9 cellular contexts compared by ENCODE assay signal in genomic region chr1:6580119-6580587, GRCh38. TPM values are rescaled to one million over a fixed set of nuclear protein-coding genes. Genes with fewer than 3 reads are reported as not detected.
DNase-seq lines count a peak whose midpoint lies in the region; ATAC-seq and TF ChIP-seq lines count a peak whose summit lies in the region.
"Had no signal": no experiment of that assay in that cellular context is flagged by ENCODE, and none has a peak within 500 bp of the region (broad histone marks: within the 10 kb centered on the region; RNA-seq: fewer than 3 reads in every experiment).

No MANE protein-coding gene starts in this region.

- H3K9ac ChIP-seq in DND-41 (ENCODE audit: low read depth, low read length) = peak overlapping the region; percentile 75

- H3K4me1 ChIP-seq in DND-41 (ENCODE audit: insufficient read depth, low read length) = peaks cover 31% of the 10 kb centered on the region
- H3K4me1 ChIP-seq in thoracic aorta (ENCODE audit: control insufficient read depth in 1 of 2, low read depth in 2 of 2) = peaks cover 16 to 34% of the 10 kb centered on the region in 2 donors

- TF ChIP-seq CTCF in DND-41 (IDR thresholded peaks at IDR 0.05; ENCODE audit: borderline replicate concordance, extremely low read depth, low read length, poor library complexity, severe bottlenecking) (no peak), astrocyte of the cerebellum (IDR thresholded peaks at IDR 0.05; ENCODE audit: low read depth, low read length, missing control alignments) (no peak), thoracic aorta (IDR thresholded peaks at IDR 0.05) (no peak)

- H3K9me3 ChIP-seq in DND-41 (ENCODE audit: insufficient read depth, low read length, severe bottlenecking) (no peaks in the 10 kb centered on the region), thoracic aorta (no peaks in the 10 kb centered on the region)

- no peak for DNase-seq in DND-41
- peak; percentile 60 for DNase-seq in KBM-7
- no peak for DNase-seq in astrocyte of the cerebellum (ENCODE audit: low read depth)
- DNase-seq in thoracic aorta (ENCODE audit: low spot score) = no peak
- no peak for DNase-seq in GM19240 (ENCODE audit: insufficient read length, low spot score)
- DNase-seq in NCI-H187 (lab: John Stamatoyannopoulos, UW) = no peak

- H3K36me3 ChIP-seq in DND-41 (ENCODE audit: insufficient read depth, low read length) (peaks cover 10% of the 10 kb centered on the region; the same call in 1 of the 2 replicates), thoracic aorta (no peaks in the 10 kb centered on the region)

- in situ Hi-C loops in KBM-7 (cut with MboI; ENCODE audit: low pct_unique_long_range_greater_than_20kb, low sequenced_read_pairs) (no loop called here), astrocyte of the cerebellum (cut with HindIII; ENCODE audit: low sequenced_read_pairs) (no loop called here)

- peak; percentile 55 for ATAC-seq in DND-41 (ENCODE audit: insufficient read depth, low read depth)
- no peak for ATAC-seq in thoracic aorta (ENCODE audit: insufficient number of reproducible peaks, low FRiP score, low read depth)
- no peak for ATAC-seq in GM18870 (IDR thresholded peaks at IDR 0.05; ENCODE audit: unreplicated experiment)

- H3K27ac ChIP-seq in DND-41 (ENCODE audit: low read length) (peak overlapping the region; percentile 68), layer of hippocampus (ENCODE audit: low read depth, low read length) (peak overlapping the region; percentile 90), thoracic aorta (peak overlapping the region; percentile 91 to 93)

- peaks cover 26% of the 10 kb centered on the region for H3K79me2 ChIP-seq in DND-41 (ENCODE audit: insufficient read depth, low read length)

- H3K4me3 ChIP-seq in DND-41 (ENCODE audit: low read depth in 1 of 2, low read length in 2 of 2) = peak overlapping the region; percentile 75 to 96; a peak in 3 of 4 replicates
- peak overlapping the region; percentile 84 for H3K4me3 ChIP-seq in astrocyte of the cerebellum (ENCODE audit: low read depth, low read length)
- peak overlapping the region; percentile 93 for H3K4me3 ChIP-seq in thoracic aorta

- peak overlapping the region; percentile 77 for H2AFZ ChIP-seq in DND-41 (ENCODE audit: low read depth, low read length)

- peaks cover 20% of the 10 kb centered on the region for H4K20me1 ChIP-seq in DND-41 (ENCODE audit: insufficient read depth, low read length)

- H3K27me3 ChIP-seq in DND-41 (ENCODE audit: insufficient read depth, low read length, poor library complexity) (no peaks in the 10 kb centered on the region), layer of hippocampus (ENCODE audit: control insufficient read depth, insufficient read depth, low read length) (no peaks in the 10 kb centered on the region), thoracic aorta (replicated peaks; ENCODE audit: insufficient read depth) (no peaks in the 10 kb centered on the region)

- peak overlapping the region; percentile 100 for H3K4me2 ChIP-seq in DND-41 (ENCODE audit: insufficient read depth, low read length)

RNA-seq across cellular contexts. Expression of gene ZBTB48, which starts 0.4 kb away (rescaled TPM):
- 10 to 100 TPM; 20.7 to 28.9 TPM for total RNA-seq in thoracic aorta

RNA-seq across cellular contexts. Expression of gene KLHL21, which starts 22.5 kb away (rescaled TPM):
- 100 to 1,000 TPM; 142 to 156 TPM for total RNA-seq in thoracic aorta

RNA-seq across cellular contexts. Expression of gene TAS1R1, which starts 25.0 kb away (rescaled TPM):
- total RNA-seq in thoracic aorta = under 1 TPM in 1 of 2 donors, not detected in 1; 0.81 TPM
- total RNA-seq: HT1080 had no signal

RNA-seq across cellular contexts. Expression of gene NOL9, which starts 25.8 kb away (rescaled TPM):
- 10 to 100 TPM; 15.3 to 38.9 TPM for total RNA-seq in thoracic aorta

RNA-seq across cellular contexts. Expression of gene PHF13, which starts 33.4 kb away (rescaled TPM):
- total RNA-seq in thoracic aorta = 10 to 100 TPM; 14.6 to 17.7 TPM
